In the genomic region with DNA sequence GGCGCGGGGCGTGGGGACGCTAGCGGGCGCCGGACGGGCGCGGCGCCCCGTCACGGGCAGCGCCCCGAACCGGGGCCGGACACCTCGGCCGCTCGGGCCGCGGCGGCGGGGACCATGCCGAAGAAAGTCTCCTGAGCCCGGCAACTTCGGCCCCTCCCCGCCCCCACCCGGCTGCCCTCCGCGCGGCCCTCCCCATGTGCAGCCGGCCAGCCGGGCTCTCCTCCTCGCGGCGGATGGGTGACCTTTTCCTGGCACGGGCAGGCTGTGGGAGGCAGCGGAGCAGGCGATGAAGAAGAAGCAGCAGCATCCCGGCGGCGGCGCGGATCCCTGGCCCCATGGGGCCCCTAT, we compare ENCODE assay signal across 8 cellular contexts. TPM values are rescaled to one million over a fixed set of nuclear protein-coding genes. Genes with fewer than 3 reads are reported as not detected.
DNase-seq lines count a peak whose midpoint lies in the region; ATAC-seq and TF ChIP-seq lines count a peak whose summit lies in the region.

No MANE protein-coding gene starts in this region.

- H3K9me3 ChIP-seq in Caco-2 = no peaks in the 10 kb centered on the region
- H3K9me3 ChIP-seq in H9 (ENCODE audit: control insufficient read depth, low read depth, low read length) = no peaks in the 10 kb centered on the region
- no peaks in the 10 kb centered on the region for H3K9me3 ChIP-seq in SK-N-SH
- H3K9me3 ChIP-seq in transverse colon = no peaks in the 10 kb centered on the region

- TF ChIP-seq CTCF in Caco-2 (IDR thresholded peaks at IDR 0.05; ENCODE audit: insufficient read depth in 1 of 2, low read depth in 1 of 2, low read length in 1 of 2, severe bottlenecking in 1 of 2, unreplicated experiment in 1 of 2) (no peak), H9 (conservative IDR thresholded peaks at IDR 0.05) (no peak), SK-N-SH (IDR thresholded peaks at IDR 0.05) (no peak), transverse colon (IDR thresholded peaks at IDR 0.05) (no peak)

- H3K9me2 ChIP-seq in SK-N-SH = no peaks in the 10 kb centered on the region

- ATAC-seq in effector memory CD8-positive, alpha-beta T cell (replicated peaks) = peak; percentile 21
- ATAC-seq in memory B cell (ENCODE audit: low read depth) = no peak

- TF ChIP-seq EP300 in SK-N-SH (IDR thresholded peaks at IDR 0.05; ENCODE audit: borderline replicate concordance in 1 of 2, low read depth in 1 of 2, low read length in 1 of 2) (no peak), transverse colon (IDR thresholded peaks at IDR 0.05; ENCODE audit: low read depth) (no peak)

- no peak overlapping the region for H2BK120ac ChIP-seq in H9 (ENCODE audit: low read depth, low read length, poor library complexity, severe bottlenecking)

- H3K4me3 Mint-ChIP-seq in Caco-2 (ENCODE audit: unreplicated experiment) (peak overlapping the region; percentile 87), H9 (peak overlapping the region; percentile 85 to 97), memory B cell (peak overlapping the region; percentile 93)
- peak overlapping the region; percentile 96 to 100 for H3K4me3 Mint-ChIP-seq in effector memory CD8-positive, alpha-beta T cell

- no peak for TF ChIP-seq POLR2A in transverse colon (IDR thresholded peaks at IDR 0.05)

- H2BK12ac ChIP-seq in H9 (ENCODE audit: insufficient read length, low read depth, low read length) = no peak overlapping the region

- H3K4me2 ChIP-seq in H9 (ENCODE audit: insufficient read depth, insufficient read length, low read length) (peak overlapping the region; percentile 68), SK-N-SH (peak overlapping the region; percentile 84)

- H3K14ac ChIP-seq in H9 (ENCODE audit: insufficient read depth, low read length) = no peak overlapping the region; the same call in 1 of the 2 replicates

- H4K8ac ChIP-seq in H9 (replicated peaks; ENCODE audit: insufficient read length, low read depth, low read length) = no peak overlapping the region

- H3K27me3 ChIP-seq in Caco-2 (replicated peaks; ENCODE audit: control insufficient read depth, insufficient read depth, low read length) = peaks cover 3% of the 10 kb centered on the region
- no peaks in the 10 kb centered on the region for H3K27me3 ChIP-seq in H9 (ENCODE audit: insufficient read depth, low read length)
- H3K27me3 ChIP-seq in SK-N-SH (ENCODE audit: insufficient read depth) = peaks cover 39% of the 10 kb centered on the region; the same call in 1 of the 2 replicates
- H3K27me3 ChIP-seq in transverse colon = peaks cover 40% of the 10 kb centered on the region

- no peaks in the 10 kb centered on the region for H3K4me1 Mint-ChIP-seq in Caco-2 (ENCODE audit: low read depth, unreplicated experiment)
- peaks cover 27 to 33% of the 10 kb centered on the region in 2 experiments for H3K4me1 Mint-ChIP-seq in H9
- peaks cover 25 to 26% of the 10 kb centered on the region in 2 donors for H3K4me1 Mint-ChIP-seq in effector memory CD8-positive, alpha-beta T cell (ENCODE audit: low read depth in 2 of 2)
- peaks cover 39% of the 10 kb centered on the region for H3K4me1 Mint-ChIP-seq in memory B cell

- no peak overlapping the region for H2BK15ac ChIP-seq in H9 (ENCODE audit: low read depth, low read length)

- H3K9me3 Mint-ChIP-seq in Caco-2 (ENCODE audit: unreplicated experiment) (no peaks in the 10 kb centered on the region), H9 (no peaks in the 10 kb centered on the region; a peak in 1 of 5 replicates), memory B cell (no peaks in the 10 kb centered on the region)
- no peaks in the 10 kb centered on the region for H3K9me3 Mint-ChIP-seq in effector memory CD8-positive, alpha-beta T cell

- no peak overlapping the region for H3T11ph ChIP-seq in H9 (ENCODE audit: low read length)

- no CpG with 5 or more reads among the region's 45 CpGs for WGBS in H9 (ENCODE audit: extremely low coverage, insufficient read length, low lambda C conversion rate)
- no CpG with 5 or more reads among the region's 45 CpGs for WGBS in SK-N-SH (ENCODE audit: low lambda C conversion rate)
- no CpG with 5 or more reads among the region's 45 CpGs for WGBS in transverse colon (ENCODE audit: low coverage in 1 of 2), 2 donors

- H2BK5ac ChIP-seq in H9 (ENCODE audit: insufficient read length, low read length) = no peak overlapping the region

- H3K18ac ChIP-seq in H9 (ENCODE audit: insufficient read length, low read depth, low read length) = no peak overlapping the region

- H3F3A ChIP-seq in SK-N-SH (replicated peaks; ENCODE audit: insufficient read depth) = no peaks in the 10 kb centered on the region

- CTCF ChIA-PET in Caco-2 (lab: Charles Lee) = no interaction called here
- CTCF ChIA-PET in SK-N-SH (lab: Yijun Ruan, JAX) = no interaction called here

- no peak overlapping the region for H4K5ac ChIP-seq in H9 (ENCODE audit: insufficient read length, low read depth, low read length)

- H3K23me2 ChIP-seq in H9 (ENCODE audit: insufficient read length, low read depth, low read length, poor library complexity, severe bottlenecking) = peaks cover 10% of the 10 kb centered on the region

- H3K56ac ChIP-seq in H9 (ENCODE audit: insufficient read length, low read depth, low read length) = no peak overlapping the region

- H3K27ac Mint-ChIP-seq in Caco-2 (ENCODE audit: unreplicated experiment) (no peak overlapping the region), H9 (no peak overlapping the region), memory B cell (peak overlapping the region; percentile 97)
- H3K27ac Mint-ChIP-seq in effector memory CD8-positive, alpha-beta T cell = peak overlapping the region; percentile 95 to 98

- H3K79me2 ChIP-seq in H9 (ENCODE audit: insufficient read depth, low read length) (peaks cover 27% of the 10 kb centered on the region), SK-N-SH (ENCODE audit: insufficient read depth) (no peaks in the 10 kb centered on the region)

- DNase-seq in Caco-2 = no peak
- no peak for DNase-seq in H9
- peak; percentile 34 for DNase-seq in SK-N-SH
- DNase-seq in effector memory CD8-positive, alpha-beta T cell = peak in 1 of 3 experiments; percentile 17
- no peak for DNase-seq in memory B cell (ENCODE audit: low spot score in 2 of 2)
- peak; percentile 36 for DNase-seq in transverse colon
- DNase-seq in H4 (ENCODE audit: low spot score) = no peak
- no peak for DNase-seq in NCI-H446 (lab: John Stamatoyannopoulos, UW)

- no peak overlapping the region for H2AFZ ChIP-seq in H9 (ENCODE audit: low read length)
- H2AFZ ChIP-seq in SK-N-SH (ENCODE audit: low read depth) = peak overlapping the region; percentile 46; the same call in 1 of the 2 replicates

- H3K23ac ChIP-seq in H9 (ENCODE audit: insufficient read length, low read depth, low read length) = no peak overlapping the region

- peaks cover 60% of the 10 kb centered on the region for H3K27me3 Mint-ChIP-seq in Caco-2 (ENCODE audit: insufficient read depth, unreplicated experiment)
- peaks cover 25% of the 10 kb centered on the region for H3K27me3 Mint-ChIP-seq in H9 (ENCODE audit: low read depth)
- no peaks in the 10 kb centered on the region for H3K27me3 Mint-ChIP-seq in effector memory CD8-positive, alpha-beta T cell
- H3K27me3 Mint-ChIP-seq in memory B cell = no peaks in the 10 kb centered on the region

- H3K4me3 ChIP-seq in Caco-2 (ENCODE audit: low read depth, low read length) (peak overlapping the region; percentile 48), SK-N-SH (ENCODE audit: low read depth in 2 of 2, low read length in 1 of 2) (peak overlapping the region; percentile 50 to 63; a peak in 3 of 4 replicates), transverse colon (peak overlapping the region; percentile 46 to 95 (median 62))

- no peak overlapping the region for H2AK5ac ChIP-seq in H9 (ENCODE audit: insufficient read length, low read length)

- H3K4me1 ChIP-seq in Caco-2 (peaks cover 9% of the 10 kb centered on the region; the same call in 1 of the 2 replicates), H9 (ENCODE audit: insufficient read depth, low read length) (peaks cover 8% of the 10 kb centered on the region), SK-N-SH (ENCODE audit: control insufficient read depth in 1 of 2, insufficient read depth in 2 of 2, low read depth in 1 of 2, low read length in 1 of 2) (no peaks in the 10 kb centered on the region; a peak in 1 of 4 replicates), transverse colon (peaks cover 3 to 22% (median 19%) of the 10 kb centered on the region in 4 donors)

- peaks cover 8% of the 10 kb centered on the region for H3K36me3 Mint-ChIP-seq in Caco-2 (ENCODE audit: insufficient read depth, unreplicated experiment)
- no peaks in the 10 kb centered on the region for H3K36me3 Mint-ChIP-seq in H9 (ENCODE audit: insufficient read depth in 1 of 3, low read depth in 3 of 3)
- peaks cover 22% of the 10 kb centered on the region for H3K36me3 Mint-ChIP-seq in effector memory CD8-positive, alpha-beta T cell (ENCODE audit: insufficient read depth)
- H3K36me3 Mint-ChIP-seq in memory B cell = no peaks in the 10 kb centered on the region

- POLR2A ChIA-PET in Caco-2 (lab: Charles Lee) = no interaction called here
- POLR2A ChIA-PET in SK-N-SH (lab: Yijun Ruan, JAX) = no interaction called here

- no peak overlapping the region for H2BK20ac ChIP-seq in H9 (ENCODE audit: low read depth, low read length, poor library complexity, severe bottlenecking)

- in situ Hi-C loops in transverse colon (cut with MboI; ENCODE audit: low pct_ligation_motif_present in 1 of 4, low pct_unique_long_range_greater_than_20kb in 1 of 4, low sequenced_read_pairs in 3 of 4) = loop anchor here in 2 of 4 donors (10.0 kb wide), 2 partner anchors 198 to 208 kb away; no protein-coding TSS in a partner anchor

- no peak overlapping the region for H4K91ac ChIP-seq in H9 (ENCODE audit: insufficient read length, low read depth, low read length)

- peak overlapping the region; percentile 59 for H3K9ac ChIP-seq in H9 (ENCODE audit: extremely low read depth, insufficient read length, low read length)
- H3K9ac ChIP-seq in SK-N-SH = no peak overlapping the region

- H3K79me1 ChIP-seq in H9 (ENCODE audit: insufficient read depth, low read depth, low read length, poor library complexity, severe bottlenecking) = no peaks in the 10 kb centered on the region

- intact Hi-C loops in Caco-2 (cut with micrococcal nuclease; ENCODE audit: unreplicated experiment) (loop anchor here (2.0 kb wide), 1 partner anchor 168 kb away; no protein-coding TSS in a partner anchor), transverse colon (cut with DNase I; ENCODE audit: low total_unique reads) (loop anchor here (5.0 to 10.0 kb wide), 2 partner anchors 172 to 200 kb away; no protein-coding TSS in a partner anchor)

- H4K20me1 ChIP-seq in H9 (ENCODE audit: control insufficient read depth, insufficient read depth, insufficient read length) (no peaks in the 10 kb centered on the region), SK-N-SH (ENCODE audit: insufficient read depth) (no peaks in the 10 kb centered on the region)

- no TSS peak for BruUV-seq in Caco-2 (replicated peaks; lab: Mats Ljungman, UMichigan)

- TF ChIP-seq RAD21 in SK-N-SH (IDR thresholded peaks at IDR 0.05; ENCODE audit: low read length) = no peak

- H3K4ac ChIP-seq in H9 (ENCODE audit: low read depth, low read length) = no peak overlapping the region

- H3K27ac ChIP-seq in H9 (ENCODE audit: insufficient read length, low read depth, low read length) (no peak overlapping the region), SK-N-SH (ENCODE audit: low read depth in 2 of 2, low read length in 1 of 2) (no peak overlapping the region), transverse colon (peak overlapping the region; percentile 81 to 88 (median 86))

- H3K36me3 ChIP-seq in Caco-2 (ENCODE audit: control insufficient read depth, insufficient read depth, low read length) (no peaks in the 10 kb centered on the region), SK-N-SH (replicated peaks in 1 of 2; ENCODE audit: control insufficient read depth in 1 of 2, insufficient read depth in 2 of 2, low read length in 1 of 2) (no peaks in the 10 kb centered on the region), transverse colon (no peaks in the 10 kb centered on the region)

RNA-seq across cellular contexts. Expression of gene UST, which starts 0.3 kb away (rescaled TPM):
- total RNA-seq in Caco-2 (2022) = not detected in 2 replicates
- 13.2 and 14.4 TPM in 2 replicates for total RNA-seq in H9 (2021)
- polyA plus RNA-seq in SK-N-SH (2012; rRNA removed) = 1.7 and 5.0 TPM in 2 replicates
- 4.6 and 5.0 TPM in 2 replicates for polyA plus RNA-seq in SK-N-SH (2012; cell fraction: cytosol; rRNA removed)
- polyA plus RNA-seq in SK-N-SH (2012; cell fraction: nucleus; rRNA removed) = 1.9 and 2.8 TPM in 2 replicates
- total RNA-seq in transverse colon = 1 to 10 TPM; 4.8 to 9.0 (median 7.8) TPM
- total RNA-seq in H4 (2014; rRNA removed; shearing (Covaris generic)) = 9.3 and 11.7 TPM in 2 replicates

Comparison
In these comparisons a context has a peak if more than half of its experiments do, and no peak if none do; other contexts are left out.
1. DNase-seq: peak in SK-N-SH (single experiment) and transverse colon (single experiment); none in Caco-2 (0 of 2), H9 (single experiment), memory B cell (0 of 2), H4 (single experiment) and NCI-H446 (0 of 2).
2. H3K27ac Mint-ChIP-seq: peak in effector memory CD8-positive, alpha-beta T cell (2 of 2) and memory B cell (single experiment); none in Caco-2 (single experiment) and H9 (0 of 3).
3. H3K27ac ChIP-seq: peak in transverse colon (4 of 4); none in H9 (single experiment) and SK-N-SH (0 of 2).
4. Peak in every context shown above with its lines, with median percentiles within 50 percentile points of each other: H3K4me3 ChIP-seq and H3K4me3 Mint-ChIP-seq.